In genomic region chr2:120344991-120345975, GRCh38 we compare ENCODE assay signal across 9 cellular contexts. TPM values are rescaled to one million over a fixed set of nuclear protein-coding genes. Genes with fewer than 3 reads are reported as not detected.
DNase-seq lines count a peak whose midpoint lies in the region; ATAC-seq, FAIRE-seq and TF ChIP-seq lines count a peak whose summit lies in the region.
"Had no signal": no experiment of that assay in that cellular context is flagged by ENCODE, and none has a peak within 500 bp of the region (broad histone marks: within the 10 kb centered on the region; RNA-seq: fewer than 3 reads in every experiment).

No MANE protein-coding gene starts in this region.

- CTCF ChIA-PET in HepG2 (lab: Yijun Ruan, JAX; ENCODE audit: low intra/inter-chr PET ratio, low total read pairs) = interaction anchor here (2.4 kb wide), 1 partner anchor 92 kb away, joined by 39 read pairs; no protein-coding TSS in a partner anchor

- H3K27ac Mint-ChIP-seq in brain = peak overlapping the region in 1 of 5 experiments; percentile 72

- H3K4me3 ChIP-seq in DOHH2 (ENCODE audit: low read length) (no peak overlapping the region), MG63 (peak overlapping the region; percentile 38; the same call in 1 of the 2 replicates), HepG2 (replicated peaks in 1 of 3; ENCODE audit: insufficient read depth in 1 of 3, low read depth in 2 of 3, low read length in 3 of 3) (peak overlapping the region; percentile 29 to 57 (median 38); a peak in 4 of 6 replicates), tibial nerve (peak overlapping the region; percentile 35 to 66 (median 46))

- H3K9me2 ChIP-seq in DOHH2 (replicated peaks; ENCODE audit: control insufficient read depth, low read length) = no peaks in the 10 kb centered on the region

- no peak overlapping the region for H3K9ac ChIP-seq in HepG2 (ENCODE audit: insufficient read depth, low read depth, low read length)

- H3K4me1 Mint-ChIP-seq in brain = peaks cover 43% of the 10 kb centered on the region

- no peak for TF ChIP-seq CTCF in DOHH2 (IDR thresholded peaks at IDR 0.05; ENCODE audit: low read depth, low read length, poor library complexity, severe bottlenecking)
- TF ChIP-seq CTCF in brain (conservative IDR thresholded peaks at IDR 0.05) = no peak
- no peak for TF ChIP-seq CTCF in HepG2 (CRISPR knock-in tag; IDR thresholded peaks at IDR 0.05)
- TF ChIP-seq CTCF in tibial nerve (IDR thresholded peaks at IDR 0.05) = no peak

- BruUV-seq in HepG2 (replicated peaks; lab: Mats Ljungman, UMichigan) = no TSS peak

- WGBS in HepG2 (ENCODE audit: low lambda C conversion rate) = 20% methylated on average over 44 of the region's 146 CpGs
- 1% methylated on average over 69 to 114 of the region's 146 CpGs for WGBS in tibial nerve, 2 donors

- FAIRE-seq in HepG2 (lab: Jason Lieb, UNC) = no peak

- in situ Hi-C loops in HepG2 (cut with HindIII; ENCODE audit: extremely low pct_ligation_motif_present, low pct_unique_long_range_greater_than_20kb) = loop anchor here (5.0 to 10.0 kb wide), 5 partner anchors 52 to 332 kb away; no protein-coding TSS in a partner anchor

- H3K9me3 ChIP-seq in DOHH2 (ENCODE audit: control insufficient read depth, insufficient read depth, low read length) (no peaks in the 10 kb centered on the region), MG63 (no peaks in the 10 kb centered on the region), HepG2 (ENCODE audit: low read length) (no peaks in the 10 kb centered on the region), tibial nerve (no peaks in the 10 kb centered on the region)

- H3K36me3 ChIP-seq in DOHH2 (ENCODE audit: control insufficient read depth, low read length) (no peaks in the 10 kb centered on the region), MG63 (no peaks in the 10 kb centered on the region), HepG2 (replicated peaks in 1 of 2; ENCODE audit: control insufficient read depth in 1 of 2, insufficient read depth in 2 of 2, low read length in 2 of 2) (no peaks in the 10 kb centered on the region), tibial nerve (peaks cover 0 to 11% (median 0%) of the 10 kb centered on the region in 3 donors)

- peaks cover 0 to 4% (median 0%) of the 10 kb centered on the region in 5 experiments for H3K9me3 Mint-ChIP-seq in brain

- TF ChIP-seq EP300 in HepG2 (IDR thresholded peaks at IDR 0.05; ENCODE audit: low read depth in 2 of 2, low read length in 2 of 2) (no peak), HepG2 (CRISPR knock-in tag; IDR thresholded peaks at IDR 0.05; ENCODE audit: borderline replicate concordance) (no peak), tibial nerve (IDR thresholded peaks at IDR 0.05) (no peak)

- H3K4me1 ChIP-seq in DOHH2 (ENCODE audit: control insufficient read depth, low read length) = peaks cover 4% of the 10 kb centered on the region; the same call in 1 of the 2 replicates
- peaks cover 37% of the 10 kb centered on the region for H3K4me1 ChIP-seq in HepG2 (ENCODE audit: insufficient read depth, low read length)
- peaks cover 0 to 47% (median 32%) of the 10 kb centered on the region in 4 donors for H3K4me1 ChIP-seq in tibial nerve

- peaks cover 4% of the 10 kb centered on the region for H3K36me3 Mint-ChIP-seq in brain

- peaks cover 36% of the 10 kb centered on the region for H3K27me3 Mint-ChIP-seq in brain

- H3K4me2 ChIP-seq in DOHH2 (ENCODE audit: low read length) (peak overlapping the region; percentile 6; the same call in 1 of the 2 replicates), HepG2 (ENCODE audit: low read depth, low read length) (peak overlapping the region; percentile 54)

- DNase-seq in MG63 (peak; percentile 37), HepG2 (ENCODE audit: low spot score) (no peak), tibial nerve (ENCODE audit: low spot score in 2 of 2) (no peak), NCI-H2029 (lab: John Stamatoyannopoulos, UW) (no peak)

- no peak for TF ChIP-seq POLR2A in HepG2 (IDR thresholded peaks at IDR 0.05; ENCODE audit: insufficient read depth in 1 of 2, low read depth in 2 of 2, low read length in 2 of 2)
- no peak for TF ChIP-seq POLR2A in tibial nerve (IDR thresholded peaks at IDR 0.05)

- H3F3A ChIP-seq in DOHH2 (ENCODE audit: control insufficient read depth, insufficient read depth) = no peaks in the 10 kb centered on the region

- H3K79me2 ChIP-seq in DOHH2 (ENCODE audit: control insufficient read depth, low read length) = no peaks in the 10 kb centered on the region
- no peaks in the 10 kb centered on the region for H3K79me2 ChIP-seq in HepG2 (ENCODE audit: insufficient read depth, low read length)

- no peak for TF ChIP-seq RAD21 in HepG2 (CRISPR knock-in tag; IDR thresholded peaks at IDR 0.05)

- ATAC-seq in HepG2 (no peak), HG02938 (IDR thresholded peaks at IDR 0.05; ENCODE audit: unreplicated experiment) (no peak), GM18868 (IDR thresholded peaks at IDR 0.05; ENCODE audit: unreplicated experiment) (no peak)

- peak overlapping the region in 4 of 5 experiments; percentile 78 to 80 (median 80) for H3K4me3 Mint-ChIP-seq in brain

- POLR2A ChIA-PET in HepG2 (lab: Yijun Ruan, JAX) = no interaction called here

- peaks cover 46% of the 10 kb centered on the region for H3K27me3 ChIP-seq in DOHH2 (ENCODE audit: control insufficient read depth, low read length)
- peaks cover 6% of the 10 kb centered on the region; the same call in 1 of the 2 replicates for H3K27me3 ChIP-seq in MG63
- H3K27me3 ChIP-seq in HepG2 (ENCODE audit: control insufficient read depth in 1 of 2, insufficient read depth in 2 of 2, low read length in 2 of 2) = peaks cover 25 to 88% of the 10 kb centered on the region in 2 experiments; a peak in 4 of 5 replicates
- H3K27me3 ChIP-seq in tibial nerve = peaks cover 0 to 84% of the 10 kb centered on the region in 2 donors

- no peak overlapping the region for H3K27ac ChIP-seq in DOHH2 (ENCODE audit: low read depth, low read length)
- no peak overlapping the region for H3K27ac ChIP-seq in HepG2 (ENCODE audit: extremely low read length, insufficient read depth, low read length)
- H3K27ac ChIP-seq in tibial nerve = peak overlapping the region in 2 of 4 donors; percentile 46 to 77

- no peaks in the 10 kb centered on the region for H4K20me1 ChIP-seq in DOHH2 (ENCODE audit: control insufficient read depth, insufficient read depth, low read depth, low read length)
- H4K20me1 ChIP-seq in HepG2 (ENCODE audit: insufficient read depth, low read length) = peaks cover 8% of the 10 kb centered on the region; the same call in 1 of the 2 replicates

- no peak overlapping the region for H2AFZ ChIP-seq in HepG2 (ENCODE audit: low read length)

- intact Hi-C loops in HepG2 (cut with micrococcal nuclease; ENCODE audit: unreplicated experiment) = loop anchor here (5.0 kb wide), 1 partner anchor 172 kb away; no protein-coding TSS in a partner anchor

TF ChIP-seq in HepG2, 621 proteins besides CTCF, POLR2A, EP300 and RAD21 (continues in another document):
- TF ChIP-seq ZNF615 (CRISPR knock-in tag; IDR thresholded peaks at IDR 0.05; ENCODE audit: borderline replicate concordance) = no peak
- TF ChIP-seq, protein P1, sequence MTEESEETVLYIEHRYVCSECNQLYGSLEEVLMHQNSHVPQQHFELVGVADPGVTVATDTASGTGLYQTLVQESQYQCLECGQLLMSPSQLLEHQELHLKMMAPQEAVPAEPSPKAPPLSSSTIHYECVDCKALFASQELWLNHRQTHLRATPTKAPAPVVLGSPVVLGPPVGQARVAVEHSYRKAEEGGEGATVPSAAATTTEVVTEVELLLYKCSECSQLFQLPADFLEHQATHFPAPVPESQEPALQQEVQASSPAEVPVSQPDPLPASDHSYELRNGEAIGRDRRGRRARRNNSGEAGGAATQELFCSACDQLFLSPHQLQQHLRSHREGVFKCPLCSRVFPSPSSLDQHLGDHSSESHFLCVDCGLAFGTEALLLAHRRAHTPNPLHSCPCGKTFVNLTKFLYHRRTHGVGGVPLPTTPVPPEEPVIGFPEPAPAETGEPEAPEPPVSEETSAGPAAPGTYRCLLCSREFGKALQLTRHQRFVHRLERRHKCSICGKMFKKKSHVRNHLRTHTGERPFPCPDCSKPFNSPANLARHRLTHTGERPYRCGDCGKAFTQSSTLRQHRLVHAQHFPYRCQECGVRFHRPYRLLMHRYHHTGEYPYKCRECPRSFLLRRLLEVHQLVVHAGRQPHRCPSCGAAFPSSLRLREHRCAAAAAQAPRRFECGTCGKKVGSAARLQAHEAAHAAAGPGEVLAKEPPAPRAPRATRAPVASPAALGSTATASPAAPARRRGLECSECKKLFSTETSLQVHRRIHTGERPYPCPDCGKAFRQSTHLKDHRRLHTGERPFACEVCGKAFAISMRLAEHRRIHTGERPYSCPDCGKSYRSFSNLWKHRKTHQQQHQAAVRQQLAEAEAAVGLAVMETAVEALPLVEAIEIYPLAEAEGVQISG (CRISPR knock-in tag; IDR thresholded peaks at IDR 0.05) = peak; percentile 20; the same call in 1 of the 2 replicates
- TF ChIP-seq PHF8 (CRISPR knock-in tag; IDR thresholded peaks at IDR 0.05) = no peak
- peak; percentile 54; the same call in 1 of the 2 replicates for TF ChIP-seq RNF2 (conservative IDR thresholded peaks at IDR 0.05; ENCODE audit: low read depth)

RNA-seq across cellular contexts. Expression of gene INHBB, which starts 0.7 kb away (rescaled TPM):
- total RNA-seq in MG63 (2014; rRNA removed; shearing (Covaris generic); ENCODE audit: low replicate concordance) = 1.8 and 3.9 TPM in 2 replicates
- polyA plus RNA-seq in brain (ENCODE audit: insufficient read depth, low read depth, low replicate concordance) = 13.9 TPM
- 0.17 and 0.20 TPM in 2 replicates for total RNA-seq in HepG2 (2016; rRNA removed; fragmentation: Illumina TruSeq; extraction: Trizol)
- not detected in 2 replicates for total RNA-seq in HepG2 (2016; cell fraction: cytosol; rRNA removed; fragmentation: Illumina TruSeq; extraction: Trizol; ENCODE audit: low read depth)
- total RNA-seq in HepG2 (2016; cell fraction: insoluble cytoplasmic fraction; rRNA removed; fragmentation: Illumina TruSeq; extraction: Trizol) = 0.09 and 0.19 TPM in 2 replicates
- 0.09 and 0.10 TPM in 2 replicates for total RNA-seq in HepG2 (2016; cell fraction: membrane; rRNA removed; fragmentation: Illumina TruSeq; extraction: Trizol)
- total RNA-seq in HepG2 (2016; cell fraction: nucleus; rRNA removed; fragmentation: Illumina TruSeq; extraction: Trizol) = 0.40 and 0.47 TPM in 2 replicates
- 1.7 and 2.4 TPM in 2 replicates for polyA plus RNA-seq in HepG2 (2011; rRNA removed)
- polyA plus RNA-seq in HepG2 (2011; cell fraction: cytosol; rRNA removed) = 2.2 and 2.3 TPM in 2 replicates
- polyA plus RNA-seq in HepG2 (2011; cell fraction: nucleus; rRNA removed) = 2.0 and 2.4 TPM in 2 replicates
- polyA plus RNA-seq in HepG2 (2012) = 0.34 and 0.88 TPM in 2 replicates
- 0.05 TPM in 1 of 2 replicates, not detected in the other for polyA plus RNA-seq in HepG2 (2016; cell fraction: cytosol; fragmentation: Illumina TruSeq; extraction: Trizol; ENCODE audit: low read depth)
- polyA plus RNA-seq in HepG2 (2016; cell fraction: insoluble cytoplasmic fraction; fragmentation: Illumina TruSeq; extraction: Trizol; ENCODE audit: low read depth) = 0.10 and 0.17 TPM in 2 replicates
- 0.06 TPM in 2 replicates for polyA plus RNA-seq in HepG2 (2016; cell fraction: membrane; fragmentation: Illumina TruSeq; extraction: Trizol; ENCODE audit: low read depth)
- polyA plus RNA-seq in HepG2 (2016; cell fraction: nucleus; fragmentation: Illumina TruSeq; extraction: Trizol; ENCODE audit: insufficient read depth, low read depth) = 0.37 and 0.68 TPM in 2 replicates
- 4.0 TPM in 1 of 2 replicates, not detected in the other for polyA minus RNA-seq in HepG2 (2011; rRNA and poly(A)+ RNA removed; ENCODE audit: low replicate concordance)
- polyA minus RNA-seq in HepG2 (2011; cell fraction: cytosol; rRNA and poly(A)+ RNA removed) = 2.7 TPM in 2 replicates
- polyA minus RNA-seq in HepG2 (2011; cell fraction: nucleus; rRNA and poly(A)+ RNA removed) = 0.90 and 1.1 TPM in 2 replicates
- 10 to 100 TPM; 21.9 to 26.5 (median 24.3) TPM for total RNA-seq in tibial nerve
- total RNA-seq: T-helper 1 cell treated with Interleukin-12 subunit alpha and Interleukin-12 subunit beta and Interleukin-4 antibody, amounts not matched to agents 30 ng/mL and 1 ng/mL, for 36 hours had no signal
